ENCODE assay signal across 8 cellular contexts in genomic region chr22:45010532-45010900, GRCh38. TPM values are rescaled to one million over a fixed set of nuclear protein-coding genes. Genes with fewer than 3 reads are reported as not detected.
A peak's percentile ranks its signal among the peaks of the same experiment; 100 is the strongest.
DNase-seq lines count a peak whose midpoint lies in the region; ATAC-seq and TF ChIP-seq lines count a peak whose summit lies in the region.

No MANE protein-coding gene starts in this region.

- H3K4me3 ChIP-seq in ascending aorta (peak overlapping the region; percentile 59 to 73), lower lobe of right lung (peak overlapping the region; percentile 49), uterus (peak overlapping the region; percentile 59 to 61)

- ATAC-seq in Right ventricle myocardium inferior (no peak), lower lobe of right lung (no peak), HG02840 (IDR thresholded peaks at IDR 0.05; ENCODE audit: low FRiP score, unreplicated experiment) (no peak)

- intact Hi-C loops in Right ventricle myocardium inferior (cut with DNase I) (no loop called here), cardiac septum (cut with DNase I) (no loop called here), ascending aorta (cut with DNase I) (no loop called here), lower lobe of right lung (cut with DNase I) (no loop called here), uterus (cut with DNase I; ENCODE audit: low total_unique reads) (no loop called here)

- H3K27me3 ChIP-seq in ascending aorta (peaks cover 3% of the 10 kb centered on the region), lower lobe of right lung (ENCODE audit: low read depth) (peaks cover 72% of the 10 kb centered on the region), uterus (no peaks in the 10 kb centered on the region)

- DNase-seq in Right ventricle myocardium inferior (ENCODE audit: missing footprints) (peak; percentile 4), cardiac septum (ENCODE audit: low spot score) (no peak), ascending aorta (ENCODE audit: low spot score in 2 of 2) (no peak), lower lobe of right lung (peak; percentile 25), uterus (no peak), LoVo (ENCODE audit: low spot score) (no peak), hepatic stellate cell (ENCODE audit: low spot score) (no peak)

- H3K4me1 ChIP-seq in ascending aorta = peaks cover 15 to 27% of the 10 kb centered on the region in 2 donors
- H3K4me1 ChIP-seq in lower lobe of right lung = peaks cover 27% of the 10 kb centered on the region
- peaks cover 0 to 11% of the 10 kb centered on the region in 2 donors for H3K4me1 ChIP-seq in uterus

- H3K9me3 ChIP-seq in ascending aorta = no peaks in the 10 kb centered on the region
- no peaks in the 10 kb centered on the region for H3K9me3 ChIP-seq in lower lobe of right lung
- H3K9me3 ChIP-seq in uterus = no peaks in the 10 kb centered on the region

- no peak for TF ChIP-seq CTCF in ascending aorta (IDR thresholded peaks at IDR 0.05)
- no peak for TF ChIP-seq CTCF in lower lobe of right lung (IDR thresholded peaks at IDR 0.05)
- TF ChIP-seq CTCF in uterus (IDR thresholded peaks at IDR 0.05) = no peak

- TF ChIP-seq POLR2A in uterus (IDR thresholded peaks at IDR 0.05) = no peak

- H3K27ac ChIP-seq in ascending aorta (no peak overlapping the region), lower lobe of right lung (no peak overlapping the region), uterus (peak overlapping the region; percentile 72 to 95)

- H3K36me3 ChIP-seq in ascending aorta (no peaks in the 10 kb centered on the region), lower lobe of right lung (no peaks in the 10 kb centered on the region), uterus (no peaks in the 10 kb centered on the region)

RNA-seq across cellular contexts. Expression of gene PHF21B, which starts 0.7 kb away (rescaled TPM):
- total RNA-seq in Right ventricle myocardium inferior (not detected), cardiac septum (0.67 TPM), ascending aorta (not detected), lower lobe of right lung (not detected), uterus (10 to 100 TPM in 1 of 4 donors, 1 to 10 TPM in 1, under 1 TPM in 2; under 0.01 to 11.9 (median 2.9) TPM)

Comparison
In these comparisons a context has a peak if more than half of its experiments do, and no peak if none do; other contexts are left out.
1. DNase-seq: peak in Right ventricle myocardium inferior (single experiment) and lower lobe of right lung (single experiment); none in cardiac septum (single experiment), ascending aorta (0 of 2), uterus (0 of 2), LoVo (single experiment) and hepatic stellate cell (single experiment).
2. H3K27ac ChIP-seq: peak in uterus (2 of 2); none in ascending aorta (0 of 2) and lower lobe of right lung (single experiment).
3. Peak in every context shown above with its lines, with median percentiles within 50 percentile points of each other: H3K4me3 ChIP-seq.